Comparison of ENCODE assay signal across 20 cellular contexts in genomic region chr17:67648032-67648761, GRCh38.
DNase-seq lines count a peak whose midpoint lies in the region; ATAC-seq and TF ChIP-seq lines count a peak whose summit lies in the region.
"Had no signal": no experiment of that assay in that cellular context is flagged by ENCODE, and none has a peak within 500 bp of the region (broad histone marks: within the 10 kb centered on the region; RNA-seq: fewer than 3 reads in every experiment).

No MANE protein-coding gene starts in this region.

- TF ChIP-seq CTCF in heart left ventricle (IDR thresholded peaks at IDR 0.05), result no peak
- TF ChIP-seq CTCF in MM.1S (IDR thresholded peaks at IDR 0.05; ENCODE audit: low read length), result no peak
- no peak for TF ChIP-seq CTCF in parathyroid adenoma (IDR thresholded peaks at IDR 0.05)
- TF ChIP-seq CTCF in upper lobe of right lung (IDR thresholded peaks at IDR 0.05), result no peak

- H3K4me1 ChIP-seq in heart left ventricle, result peaks cover 0 to 15% (median 4%) of the 10 kb centered on the region in 12 donors
- peaks cover 57% of the 10 kb centered on the region for H3K4me1 ChIP-seq in MM.1S (ENCODE audit: low read length)
- H3K4me1 ChIP-seq in parathyroid adenoma, result no peaks in the 10 kb centered on the region
- no peaks in the 10 kb centered on the region for H3K4me1 ChIP-seq in upper lobe of right lung
- H3K4me1 ChIP-seq: gastrocnemius medialis had no signal

- no peaks in the 10 kb centered on the region for H3K36me3 ChIP-seq in heart left ventricle
- no peaks in the 10 kb centered on the region for H3K36me3 ChIP-seq in MM.1S (replicated peaks; ENCODE audit: insufficient read depth, low read length)
- no peaks in the 10 kb centered on the region for H3K36me3 ChIP-seq in parathyroid adenoma (ENCODE audit: control insufficient read depth, insufficient read depth, low read length)
- H3K36me3 ChIP-seq in upper lobe of right lung, result no peaks in the 10 kb centered on the region
- H3K36me3 ChIP-seq: gastrocnemius medialis, neutrophil had no signal

- no peak overlapping the region for H3K27ac Mint-ChIP-seq in activated CD4-positive, alpha-beta memory T cell treated with anti-CD3 and anti-CD28 coated beads for 36 hours

- CTCF ChIA-PET in activated CD4-positive, alpha-beta memory T cell treated with anti-CD3 and anti-CD28 coated beads for 36 hours (lab: Charles Lee), result interaction anchor here (1.0 to 1.4 kb wide), 2 partner anchors 270 to 273 kb away, joined by 3 read pairs; no protein-coding TSS in a partner anchor

- H3K9me3 ChIP-seq in heart left ventricle, result no peaks in the 10 kb centered on the region
- H3K9me3 ChIP-seq in MM.1S (replicated peaks; ENCODE audit: insufficient read depth, low read length), result no peaks in the 10 kb centered on the region
- no peaks in the 10 kb centered on the region for H3K9me3 ChIP-seq in parathyroid adenoma (ENCODE audit: control insufficient read depth, low read length)
- H3K9me3 ChIP-seq in upper lobe of right lung, result no peaks in the 10 kb centered on the region
- H3K9me3 ChIP-seq: gastrocnemius medialis, neutrophil had no signal

- intact Hi-C loops in heart left ventricle (cut with DNase I), result no loop called here
- intact Hi-C loops in Right ventricle myocardium inferior (cut with DNase I), result no loop called here
- intact Hi-C loops in upper lobe of right lung (cut with DNase I), result no loop called here
- intact Hi-C loops in activated CD4-positive, alpha-beta memory T cell treated with anti-CD3 and anti-CD28 coated beads for 36 hours (cut with micrococcal nuclease), result no loop called here

- H3K4me1 Mint-ChIP-seq in activated CD4-positive, alpha-beta memory T cell treated with anti-CD3 and anti-CD28 coated beads for 36 hours (ENCODE audit: low read depth), result peaks cover 4% of the 10 kb centered on the region

- no peak overlapping the region for H3K4me3 Mint-ChIP-seq in activated CD4-positive, alpha-beta memory T cell treated with anti-CD3 and anti-CD28 coated beads for 36 hours

- H4K20me1 ChIP-seq in MM.1S (ENCODE audit: insufficient read depth, low read length), result no peaks in the 10 kb centered on the region

- peaks cover 5% of the 10 kb centered on the region for H3K36me3 Mint-ChIP-seq in activated CD4-positive, alpha-beta memory T cell treated with anti-CD3 and anti-CD28 coated beads for 36 hours

- H3K27me3 ChIP-seq in heart left ventricle (no peaks in the 10 kb centered on the region), MM.1S (replicated peaks; ENCODE audit: insufficient read depth, low read length) (no peaks in the 10 kb centered on the region), parathyroid adenoma (ENCODE audit: control insufficient read depth, insufficient read depth, low read length) (no peaks in the 10 kb centered on the region), upper lobe of right lung (no peaks in the 10 kb centered on the region)
- H3K27me3 ChIP-seq: dorsolateral prefrontal cortex, gastrocnemius medialis, neutrophil had no signal

- POLR2A ChIA-PET in activated CD4-positive, alpha-beta memory T cell treated with anti-CD3 and anti-CD28 coated beads for 36 hours (lab: Charles Lee), result interaction anchor here (1.2 kb wide), 1 partner anchor 69 kb away, joined by 3 read pairs; no protein-coding TSS in a partner anchor

- H3K4me2 ChIP-seq in MM.1S (ENCODE audit: low read depth, low read length), result peak overlapping the region; percentile 31; the same call in 1 of the 2 replicates
- no peak overlapping the region for H3K4me2 ChIP-seq in parathyroid adenoma (ENCODE audit: low read length)

- no peak overlapping the region for H3K4me3 ChIP-seq in heart left ventricle
- H3K4me3 ChIP-seq in MM.1S (ENCODE audit: low read length), result no peak overlapping the region
- no peak overlapping the region for H3K4me3 ChIP-seq in parathyroid adenoma (ENCODE audit: low read depth, low read length)
- H3K4me3 ChIP-seq in upper lobe of right lung, result no peak overlapping the region
- H3K4me3 ChIP-seq: dorsolateral prefrontal cortex, gastrocnemius medialis had no signal

- H3K9me2 ChIP-seq in MM.1S (replicated peaks; ENCODE audit: insufficient read depth, low read length), result no peaks in the 10 kb centered on the region

- TF ChIP-seq POLR2A in heart left ventricle (IDR thresholded peaks at IDR 0.05), result no peak

- peak; percentile 33 to 69 (median 42) for ATAC-seq in heart left ventricle
- no peak for ATAC-seq in Right ventricle myocardium inferior
- ATAC-seq in upper lobe of right lung, result no peak

- WGBS in heart left ventricle, 4 donors, result 49 to 60% (median 54%) methylated on average over 6 of the region's 6 CpGs

- H3K9ac ChIP-seq in MM.1S (ENCODE audit: low read length) (peak overlapping the region; percentile 36; the same call in 1 of the 2 replicates), parathyroid adenoma (no peak overlapping the region)

- DNase-seq in heart left ventricle (peak in 1 of 5 donors; percentile 20), Right ventricle myocardium inferior (ENCODE audit: missing footprints) (no peak), MM.1S (no peak), upper lobe of right lung (no peak), 8988T (no peak)
- DNase-seq in activated CD4-positive, alpha-beta memory T cell treated with anti-CD3 and anti-CD28 coated beads for 36 hours, result no peak
- DNase-seq: activated T-cell treated with anti-CD3 and anti-CD28 coated beads, Interleukin-2, amount 50 U/mL, for 1 hour; DMS79; dorsolateral prefrontal cortex; gastrocnemius medialis; Kasumi-1; NCI-H1105 treated with DMSO at 0.1 percent for 48 hours; NCI-H2107; NCI-H524 treated with DMSO at 0.1 percent for 48 hours; SHP77 treated with DMSO at 0.1 percent for 48 hours; stimulated activated CD8-positive, alpha-beta memory T cell treated with anti-CD3 and anti-CD28 coated beads, Interleukin-4, amount 100 ng/mL, for 48 hours had no signal

- H3K79me2 ChIP-seq in MM.1S (ENCODE audit: low read length), result no peaks in the 10 kb centered on the region
- H3K79me2 ChIP-seq in parathyroid adenoma, result no peaks in the 10 kb centered on the region

- H2AFZ ChIP-seq in MM.1S (ENCODE audit: low read length) (peak overlapping the region; percentile 22; the same call in 1 of the 2 replicates), parathyroid adenoma (no peak overlapping the region)

- H3F3A ChIP-seq in MM.1S (ENCODE audit: insufficient read depth, low read length), result peaks cover 54% of the 10 kb centered on the region

- H3K9me3 Mint-ChIP-seq in activated CD4-positive, alpha-beta memory T cell treated with anti-CD3 and anti-CD28 coated beads for 36 hours, result no peaks in the 10 kb centered on the region

- peak overlapping the region in 6 of 12 donors; percentile 17 to 47 (median 30) for H3K27ac ChIP-seq in heart left ventricle
- peak overlapping the region; percentile 91 for H3K27ac ChIP-seq in MM.1S (ENCODE audit: low read length)
- peak overlapping the region; percentile 47 for H3K27ac ChIP-seq in cingulate gyrus (ENCODE audit: low read depth, low read length)
- H3K27ac ChIP-seq in parathyroid adenoma, result peak overlapping the region; percentile 29
- H3K27ac ChIP-seq in upper lobe of right lung, result no peak overlapping the region
- H3K27ac ChIP-seq: epithelial cell of prostate, neutrophil had no signal

- H3K27me3 Mint-ChIP-seq in activated CD4-positive, alpha-beta memory T cell treated with anti-CD3 and anti-CD28 coated beads for 36 hours, result no peaks in the 10 kb centered on the region

Comparison
In these comparisons a context has a peak if more than half of its experiments do, and no peak if none do; other contexts are left out.
1. ATAC-seq: peak in heart left ventricle (4 of 4); none in Right ventricle myocardium inferior (single experiment) and upper lobe of right lung (single experiment).